1 cellular context compared by ENCODE assay signal in genomic region chr16:31877876-31878642, GRCh38.
TF ChIP-seq lines count a peak whose summit lies in the region.

No MANE protein-coding gene starts in this region.

TF ChIP-seq in SK-N-SH treated with all-trans-retinoic acid at 6 μM for 48 hours, 23 proteins besides CTCF, POLR2A, EP300 and RAD21 (continued from another document):
- TF ChIP-seq CSRNP3 (CRISPR knock-in tag; IDR thresholded peaks at IDR 0.05) (no peak), ISL1 (CRISPR knock-in tag; IDR thresholded peaks at IDR 0.05) (no peak), ZNF565 (CRISPR knock-in tag; conservative IDR thresholded peaks at IDR 0.05; ENCODE audit: low read depth) (no peak), ZFP30 (CRISPR knock-in tag; IDR thresholded peaks at IDR 0.05) (no peak), PATZ1 (CRISPR knock-in tag; IDR thresholded peaks at IDR 0.05; ENCODE audit: borderline replicate concordance) (no peak), SNAI2 (CRISPR knock-in tag; IDR thresholded peaks at IDR 0.05) (no peak), POU6F1 (CRISPR knock-in tag; IDR thresholded peaks at IDR 0.05; ENCODE audit: borderline replicate concordance, low read depth) (no peak), OSR1 (CRISPR knock-in tag; IDR thresholded peaks at IDR 0.05) (no peak), ZNF8 (CRISPR knock-in tag; IDR thresholded peaks at IDR 0.05) (no peak), CREB5 (CRISPR knock-in tag; IDR thresholded peaks at IDR 0.05; ENCODE audit: low read depth) (no peak), ESRRG (CRISPR knock-in tag; IDR thresholded peaks at IDR 0.05) (no peak)
